Comparison of ENCODE assay signal across 1 cellular context in genomic region chr16:56944954-56945839, GRCh38.
TF ChIP-seq lines count a peak whose summit lies in the region.

No MANE protein-coding gene starts in this region.

TF ChIP-seq in GM23338, 12 proteins besides CTCF, POLR2A, EP300 and RAD21 (continued from another document):
- TF ChIP-seq, protein P1, sequence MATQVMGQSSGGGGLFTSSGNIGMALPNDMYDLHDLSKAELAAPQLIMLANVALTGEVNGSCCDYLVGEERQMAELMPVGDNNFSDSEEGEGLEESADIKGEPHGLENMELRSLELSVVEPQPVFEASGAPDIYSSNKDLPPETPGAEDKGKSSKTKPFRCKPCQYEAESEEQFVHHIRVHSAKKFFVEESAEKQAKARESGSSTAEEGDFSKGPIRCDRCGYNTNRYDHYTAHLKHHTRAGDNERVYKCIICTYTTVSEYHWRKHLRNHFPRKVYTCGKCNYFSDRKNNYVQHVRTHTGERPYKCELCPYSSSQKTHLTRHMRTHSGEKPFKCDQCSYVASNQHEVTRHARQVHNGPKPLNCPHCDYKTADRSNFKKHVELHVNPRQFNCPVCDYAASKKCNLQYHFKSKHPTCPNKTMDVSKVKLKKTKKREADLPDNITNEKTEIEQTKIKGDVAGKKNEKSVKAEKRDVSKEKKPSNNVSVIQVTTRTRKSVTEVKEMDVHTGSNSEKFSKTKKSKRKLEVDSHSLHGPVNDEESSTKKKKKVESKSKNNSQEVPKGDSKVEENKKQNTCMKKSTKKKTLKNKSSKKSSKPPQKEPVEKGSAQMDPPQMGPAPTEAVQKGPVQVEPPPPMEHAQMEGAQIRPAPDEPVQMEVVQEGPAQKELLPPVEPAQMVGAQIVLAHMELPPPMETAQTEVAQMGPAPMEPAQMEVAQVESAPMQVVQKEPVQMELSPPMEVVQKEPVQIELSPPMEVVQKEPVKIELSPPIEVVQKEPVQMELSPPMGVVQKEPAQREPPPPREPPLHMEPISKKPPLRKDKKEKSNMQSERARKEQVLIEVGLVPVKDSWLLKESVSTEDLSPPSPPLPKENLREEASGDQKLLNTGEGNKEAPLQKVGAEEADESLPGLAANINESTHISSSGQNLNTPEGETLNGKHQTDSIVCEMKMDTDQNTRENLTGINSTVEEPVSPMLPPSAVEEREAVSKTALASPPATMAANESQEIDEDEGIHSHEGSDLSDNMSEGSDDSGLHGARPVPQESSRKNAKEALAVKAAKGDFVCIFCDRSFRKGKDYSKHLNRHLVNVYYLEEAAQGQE (IDR thresholded peaks at IDR 0.05; ENCODE audit: unreplicated experiment) = no peak
- TF ChIP-seq JUNB (IDR thresholded peaks at IDR 0.05; ENCODE audit: unreplicated experiment) (no peak), ZNF331 (CRISPR knock-in tag; IDR thresholded peaks at IDR 0.05; ENCODE audit: low read depth) (no peak), EZH2 (IDR thresholded peaks at IDR 0.05; ENCODE audit: low read depth, unreplicated experiment) (no peak), CREB1 (CRISPR knock-in tag; IDR thresholded peaks at IDR 0.05; ENCODE audit: low read depth) (no peak), ZNF114 (CRISPR knock-in tag; IDR thresholded peaks at IDR 0.05) (no peak), NANOG (IDR thresholded peaks at IDR 0.05; ENCODE audit: borderline replicate concordance) (no peak), STAT1 (IDR thresholded peaks at IDR 0.05; ENCODE audit: unreplicated experiment) (no peak), EZH2phosphoT487 (IDR thresholded peaks at IDR 0.05; ENCODE audit: unreplicated experiment) (no peak)
